18 cellular contexts compared by ENCODE assay signal in the genomic region with DNA sequence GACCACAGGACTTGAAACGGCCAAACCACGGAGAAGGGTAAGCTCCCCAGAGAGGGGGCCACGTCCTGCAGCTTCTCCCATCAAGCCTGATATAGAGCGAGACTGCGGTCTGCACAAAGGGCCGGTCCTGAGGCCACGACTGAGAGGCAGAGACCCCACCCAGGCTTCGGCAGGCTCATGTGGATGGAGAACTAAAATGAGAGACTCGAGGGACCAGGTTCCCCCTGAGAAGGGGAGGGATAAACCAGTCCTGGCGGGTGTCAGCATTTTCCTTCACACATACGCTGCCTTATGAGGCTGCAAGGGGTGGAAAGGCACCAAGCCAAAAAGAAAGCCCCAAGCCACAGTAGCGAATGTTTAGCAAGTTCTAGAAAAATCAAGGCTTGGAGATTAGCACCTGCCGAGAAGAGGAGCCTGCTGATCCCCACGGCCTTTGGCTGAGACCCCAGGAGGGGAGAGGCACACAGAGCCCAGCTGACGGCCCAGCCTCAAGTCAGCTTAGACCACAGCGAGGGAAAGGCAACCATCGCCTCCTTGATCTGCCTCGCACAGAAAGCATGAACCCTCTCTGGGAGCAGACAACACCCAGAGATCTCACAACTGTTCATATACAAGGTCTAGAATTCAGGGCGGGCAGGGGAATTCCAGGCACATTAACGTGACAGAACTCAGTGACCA.
"Had no signal": no experiment of that assay in that cellular context is flagged by ENCODE, and none has a peak within 500 bp of the region (broad histone marks: within the 10 kb centered on the region; RNA-seq: fewer than 3 reads in every experiment).

No MANE protein-coding gene starts in this region.

- H3K4me1 ChIP-seq: ascending aorta, breast epithelium, esophagus squamous epithelium, heart right ventricle, spleen had no signal

- DNase-seq: activated CD4-positive, alpha-beta T cell treated with anti-CD3 and anti-CD28 coated beads, Interleukin-2, amount 50 U/mL, for 1 hour; activated CD8-positive, alpha-beta memory T cell treated with anti-CD3 and anti-CD28 coated beads for 24 hours; activated CD8-positive, alpha-beta memory T cell treated with anti-CD3 and anti-CD28 coated beads, Interleukin-2, amount 50 U/mL, for 48 hours; activated gamma-delta T cell; activated T-cell treated with anti-CD3 and anti-CD28 coated beads, Interleukin-2, amount 50 U/mL, for 72 hours; effector CD8-positive, alpha-beta T cell; esophagus squamous epithelium; heart right ventricle; immature natural killer cell; occipital lobe; retina; spleen; stimulated activated CD4-positive, alpha-beta T cell treated with anti-CD3 and anti-CD28 coated beads, Interleukin-4, amount 100 ng/mL, for 4 hours; stimulated activated naive B cell treated with anti-CD40 and anti-IgM and Interleukin-4, amounts not matched to agents 10 μg/mL and 1 μg/mL and 100 μg/mL, for 72 hours had no signal

- FAIRE-seq: endothelial cell of umbilical vein had no signal

- H3K36me3 ChIP-seq: ascending aorta, breast epithelium, esophagus squamous epithelium, heart right ventricle, spleen had no signal

- H3K27me3 ChIP-seq: ascending aorta, breast epithelium, esophagus squamous epithelium, heart right ventricle, spleen had no signal

- H3K9me3 ChIP-seq: ascending aorta, esophagus squamous epithelium had no signal

- H3K4me3 ChIP-seq: ascending aorta, breast epithelium, esophagus squamous epithelium, heart right ventricle, spleen had no signal

- ATAC-seq: activated CD4-positive, CD25-positive, alpha-beta regulatory T cell treated with anti-CD3 and anti-CD28 coated beads, Interleukin-2, amount 50 U/mL, for 24 hours; activated T-cell treated with anti-CD3 and anti-CD28 coated beads, Interleukin-2, amount 50 U/mL, for 72 hours; heart right ventricle; stimulated activated naive B cell treated with anti-CD40 and anti-IgM and Interleukin-4, amounts not matched to agents 10 μg/mL and 1 μg/mL and 100 μg/mL, for 72 hours had no signal

- H3K27ac ChIP-seq: ascending aorta, breast epithelium, esophagus squamous epithelium, heart right ventricle, spleen had no signal
